In genomic region chr10:86956195-86956840, GRCh38 we compare ENCODE assay signal across 1 cellular context.
A peak's percentile ranks its signal among the peaks of the same experiment; 100 is the strongest.
TF ChIP-seq lines count a peak whose summit lies in the region.

No MANE protein-coding gene starts in this region.

TF ChIP-seq in endothelial cell of umbilical vein, 7 proteins besides CTCF, POLR2A, EP300 and RAD21:
- TF ChIP-seq GATA2 (IDR thresholded peaks at IDR 0.05; ENCODE audit: insufficient read depth, insufficient read length, low read depth, low read length) (no peak), POLR2AphosphoS5 (IDR thresholded peaks at IDR 0.05; ENCODE audit: insufficient read depth, low read depth, low read length) (peak; percentile 2)
